In genomic region chr11:82557274-82557673, GRCh38 we compare ENCODE assay signal across 9 cellular contexts.
DNase-seq lines count a peak whose midpoint lies in the region; ATAC-seq and TF ChIP-seq lines count a peak whose summit lies in the region.
"Had no signal": no experiment of that assay in that cellular context is flagged by ENCODE, and none has a peak within 500 bp of the region (broad histone marks: within the 10 kb centered on the region; RNA-seq: fewer than 3 reads in every experiment).

No MANE protein-coding gene starts in this region.

- H3K27ac Mint-ChIP-seq in memory B cell (peak overlapping the region; percentile 32), Caco-2 (ENCODE audit: unreplicated experiment) (no peak overlapping the region)
- H3K27ac Mint-ChIP-seq in activated naive CD4-positive, alpha-beta T cell treated with anti-CD3 and anti-CD28 coated beads, Interleukin-2, amount 10 ng/mL, durations not matched to agents 7 days and 5 days, result no peak overlapping the region
- H3K27ac Mint-ChIP-seq: immature natural killer cell had no signal

- H3K4me3 Mint-ChIP-seq in memory B cell, result no peak overlapping the region
- H3K4me3 Mint-ChIP-seq in activated T-cell treated with anti-CD3 and anti-CD28 coated beads, Interleukin-2, amount 50 U/mL, for 4 hours, result no peak overlapping the region
- no peak overlapping the region for H3K4me3 Mint-ChIP-seq in activated naive CD4-positive, alpha-beta T cell treated with anti-CD3 and anti-CD28 coated beads, Interleukin-2, amount 10 ng/mL, durations not matched to agents 7 days and 5 days
- no peak overlapping the region for H3K4me3 Mint-ChIP-seq in Caco-2 (ENCODE audit: unreplicated experiment)
- H3K4me3 Mint-ChIP-seq: immature natural killer cell had no signal

- TF ChIP-seq CTCF in Caco-2 (IDR thresholded peaks at IDR 0.05; ENCODE audit: insufficient read depth in 1 of 2, low read depth in 1 of 2, low read length in 1 of 2, severe bottlenecking in 1 of 2, unreplicated experiment in 1 of 2), result no peak

- H3K4me1 Mint-ChIP-seq in memory B cell (peaks cover 14% of the 10 kb centered on the region), Caco-2 (ENCODE audit: low read depth, unreplicated experiment) (no peaks in the 10 kb centered on the region)
- H3K4me1 Mint-ChIP-seq in activated T-cell treated with anti-CD3 and anti-CD28 coated beads, Interleukin-2, amount 50 U/mL, for 4 hours (ENCODE audit: low read depth), result no peaks in the 10 kb centered on the region
- no peaks in the 10 kb centered on the region for H3K4me1 Mint-ChIP-seq in activated naive CD4-positive, alpha-beta T cell treated with anti-CD3 and anti-CD28 coated beads, Interleukin-2, amount 10 ng/mL, durations not matched to agents 7 days and 5 days
- H3K4me1 Mint-ChIP-seq: immature natural killer cell had no signal

- CTCF ChIA-PET in activated naive CD4-positive, alpha-beta T cell treated with anti-CD3 and anti-CD28 coated beads, Interleukin-2, amount 10 ng/mL, durations not matched to agents 7 days and 5 days (lab: Charles Lee), result no interaction called here
- CTCF ChIA-PET in Caco-2 (lab: Charles Lee), result no interaction called here

- no TSS peak for BruUV-seq in Caco-2 (replicated peaks; lab: Mats Ljungman, UMichigan)

- H3K27me3 Mint-ChIP-seq in memory B cell (no peaks in the 10 kb centered on the region), Caco-2 (ENCODE audit: insufficient read depth, unreplicated experiment) (peaks cover 9% of the 10 kb centered on the region)
- H3K27me3 Mint-ChIP-seq in activated T-cell treated with anti-CD3 and anti-CD28 coated beads, Interleukin-2, amount 50 U/mL, for 4 hours (ENCODE audit: low read depth), result peaks cover 2% of the 10 kb centered on the region
- H3K27me3 Mint-ChIP-seq in activated naive CD4-positive, alpha-beta T cell treated with anti-CD3 and anti-CD28 coated beads, Interleukin-2, amount 10 ng/mL, durations not matched to agents 7 days and 5 days, result no peaks in the 10 kb centered on the region

- ATAC-seq in GM18868 (IDR thresholded peaks at IDR 0.05; ENCODE audit: unreplicated experiment) (peak; percentile 100), GM21723 (IDR thresholded peaks at IDR 0.05; ENCODE audit: unreplicated experiment) (peak; percentile 99), HG03520 (IDR thresholded peaks at IDR 0.05; ENCODE audit: unreplicated experiment) (peak; percentile 95), memory B cell (ENCODE audit: low read depth) (peak; percentile 97)
- no peak for ATAC-seq in activated T-cell treated with anti-CD3 and anti-CD28 coated beads, Interleukin-2, amount 50 U/mL, for 4 hours

- H3K36me3 Mint-ChIP-seq in memory B cell (no peaks in the 10 kb centered on the region), Caco-2 (ENCODE audit: insufficient read depth, unreplicated experiment) (no peaks in the 10 kb centered on the region)
- no peaks in the 10 kb centered on the region for H3K36me3 Mint-ChIP-seq in activated T-cell treated with anti-CD3 and anti-CD28 coated beads, Interleukin-2, amount 50 U/mL, for 4 hours (ENCODE audit: insufficient read depth)
- H3K36me3 Mint-ChIP-seq in activated naive CD4-positive, alpha-beta T cell treated with anti-CD3 and anti-CD28 coated beads, Interleukin-2, amount 10 ng/mL, durations not matched to agents 7 days and 5 days, result no peaks in the 10 kb centered on the region
- H3K36me3 Mint-ChIP-seq: immature natural killer cell had no signal

- H3K36me3 ChIP-seq in Caco-2 (ENCODE audit: control insufficient read depth, insufficient read depth, low read length), result no peaks in the 10 kb centered on the region

- H3K4me1 ChIP-seq in Caco-2, result no peaks in the 10 kb centered on the region

- DNase-seq in memory B cell (ENCODE audit: low spot score in 2 of 2) (peak; percentile 15 to 28), NCI-H2227 (lab: John Stamatoyannopoulos, UW; ENCODE audit: unreplicated experiment) (no peak), Caco-2 (no peak)
- no peak for DNase-seq in activated T-cell treated with anti-CD3 and anti-CD28 coated beads, Interleukin-2, amount 50 U/mL, for 4 hours
- no peak for DNase-seq in activated naive CD4-positive, alpha-beta T cell treated with anti-CD3 and anti-CD28 coated beads, Interleukin-2, amount 10 ng/mL, durations not matched to agents 7 days and 5 days
- DNase-seq: immature natural killer cell had no signal

- H3K4me3 ChIP-seq in Caco-2 (ENCODE audit: low read depth, low read length), result no peak overlapping the region

- peaks cover 1% of the 10 kb centered on the region for H3K9me3 Mint-ChIP-seq in memory B cell
- H3K9me3 Mint-ChIP-seq in activated T-cell treated with anti-CD3 and anti-CD28 coated beads, Interleukin-2, amount 50 U/mL, for 4 hours, result no peaks in the 10 kb centered on the region
- no peaks in the 10 kb centered on the region for H3K9me3 Mint-ChIP-seq in activated naive CD4-positive, alpha-beta T cell treated with anti-CD3 and anti-CD28 coated beads, Interleukin-2, amount 10 ng/mL, durations not matched to agents 7 days and 5 days
- no peaks in the 10 kb centered on the region for H3K9me3 Mint-ChIP-seq in Caco-2 (ENCODE audit: unreplicated experiment)

- POLR2A ChIA-PET in Caco-2 (lab: Charles Lee), result no interaction called here

- intact Hi-C loops in Caco-2 (cut with micrococcal nuclease; ENCODE audit: unreplicated experiment), result no loop called here

- H3K9me3 ChIP-seq in Caco-2, result no peaks in the 10 kb centered on the region

- no peaks in the 10 kb centered on the region for H3K27me3 ChIP-seq in Caco-2 (replicated peaks; ENCODE audit: control insufficient read depth, insufficient read depth, low read length)

Comparison
In these comparisons a context has a peak if more than half of its experiments do, and no peak if none do; other contexts are left out.
1. ATAC-seq: peak in GM18868 (single experiment), GM21723 (single experiment), HG03520 (single experiment) and memory B cell (single experiment); none in activated T-cell treated with anti-CD3 and anti-CD28 coated beads, Interleukin-2, amount 50 U/mL, for 4 hours (0 of 2).
2. DNase-seq: peak in memory B cell (2 of 2); none in activated T-cell treated with anti-CD3 and anti-CD28 coated beads, Interleukin-2, amount 50 U/mL, for 4 hours (single experiment), activated naive CD4-positive, alpha-beta T cell treated with anti-CD3 and anti-CD28 coated beads, Interleukin-2, amount 10 ng/mL, durations not matched to agents 7 days and 5 days (single experiment), NCI-H2227 (single experiment) and Caco-2 (0 of 2).